Comparison of ENCODE assay signal across 8 cellular contexts in genomic region chr17:64504769-64505319, GRCh38. TPM values are rescaled to one million over a fixed set of nuclear protein-coding genes. Genes with fewer than 3 reads are reported as not detected.
DNase-seq lines count a peak whose midpoint lies in the region; ATAC-seq and TF ChIP-seq lines count a peak whose summit lies in the region.

No MANE protein-coding gene starts in this region.

- H3K4me2 ChIP-seq in HCT116 (ENCODE audit: low read length) = peak overlapping the region; percentile 87

- TF ChIP-seq RAD21 in HCT116 (IDR thresholded peaks at IDR 0.05; ENCODE audit: low read depth) = 0 out of 2 replicates have a peak, but pooled peaks have one; percentile 3

- H3K9me3 ChIP-seq in HCT116 (ENCODE audit: control insufficient read depth in 1 of 2, insufficient read depth in 1 of 2, low read depth in 1 of 2, low read length in 2 of 2) (no peaks in the 10 kb centered on the region), lower lobe of right lung (no peaks in the 10 kb centered on the region), upper lobe of right lung (no peaks in the 10 kb centered on the region)

- BruUV-seq in HCT116 (replicated peaks; lab: Mats Ljungman, UMichigan) = no TSS peak

- CTCF ChIA-PET in HCT116 (lab: Charles Lee) = interaction anchor here (1.3 to 2.3 kb wide), 3 partner anchors 8 to 85 kb away, joined by 3 to 14 read pairs (median 13); partner anchors contain the start of gene POLG2

- H4K20me1 ChIP-seq in HCT116 (ENCODE audit: insufficient read depth) = peaks cover 60% of the 10 kb centered on the region; the same call in 1 of the 2 replicates

- peak; percentile 47 for DNase-seq in A172 (ENCODE audit: low spot score)
- no peak for DNase-seq in HCT116 (ENCODE audit: low read depth, low spot score)
- DNase-seq in astrocyte of the spinal cord (ENCODE audit: low read depth, low spot score) = no peak
- DNase-seq in lower lobe of right lung = no peak
- DNase-seq in upper lobe of right lung = no peak
- DNase-seq in superior temporal gyrus (ENCODE audit: extremely low spot score) = no peak

- intact Hi-C loops in HCT116 (cut with micrococcal nuclease) = loop anchor here (5.0 kb wide), 1 partner anchor 142 kb away; no protein-coding TSS in a partner anchor
- intact Hi-C loops in lower lobe of right lung (cut with DNase I) = no loop called here
- intact Hi-C loops in upper lobe of right lung (cut with DNase I) = no loop called here

- H2AFZ ChIP-seq in HCT116 (ENCODE audit: low read depth, low read length, poor library complexity, severe bottlenecking) = no peak overlapping the region

- H3K79me2 ChIP-seq in HCT116 (ENCODE audit: insufficient read depth, low read length) = peaks cover 94% of the 10 kb centered on the region

- H3K27me3 ChIP-seq in HCT116 (ENCODE audit: insufficient read depth, low read length) (no peaks in the 10 kb centered on the region), lower lobe of right lung (ENCODE audit: low read depth) (no peaks in the 10 kb centered on the region), upper lobe of right lung (no peaks in the 10 kb centered on the region)

- no peak for TF ChIP-seq CTCF in HCT116 (IDR thresholded peaks at IDR 0.05 in 2 of 3, conservative IDR thresholded peaks at IDR 0.05 in 1 of 3; ENCODE audit: borderline replicate concordance in 1 of 3, insufficient read depth in 1 of 3, low read depth in 2 of 3, low read length in 2 of 3)
- no peak for TF ChIP-seq CTCF in astrocyte of the spinal cord (IDR thresholded peaks at IDR 0.05; ENCODE audit: low read depth, low read length)
- no peak for TF ChIP-seq CTCF in lower lobe of right lung (IDR thresholded peaks at IDR 0.05)
- TF ChIP-seq CTCF in upper lobe of right lung (IDR thresholded peaks at IDR 0.05) = no peak

- no peak for TF ChIP-seq POLR2A in HCT116 (IDR thresholded peaks at IDR 0.05; ENCODE audit: borderline replicate concordance, extremely low read depth, insufficient read depth, insufficient read length)

- RAD21 ChIA-PET in HCT116 (lab: Charles Lee; ENCODE audit: low non-redundant PET in 1 of 2, low total read pairs in 2 of 2, uncharacterized antibody in 2 of 2, unreplicated experiment in 2 of 2) = no interaction called here

- no peak for ATAC-seq in HCT116
- no peak for ATAC-seq in lower lobe of right lung
- ATAC-seq in upper lobe of right lung = no peak
- ATAC-seq in GM21390 (IDR thresholded peaks at IDR 0.05; ENCODE audit: unreplicated experiment) = no peak
- ATAC-seq in GM21825 (IDR thresholded peaks at IDR 0.05; ENCODE audit: unreplicated experiment) = no peak

- H3K27ac ChIP-seq in HCT116 (ENCODE audit: low read depth, low read length) (peak overlapping the region; percentile 90), lower lobe of right lung (peak overlapping the region; percentile 100), upper lobe of right lung (peak overlapping the region; percentile 100)

- POLR2A ChIA-PET in HCT116 (lab: Charles Lee) = interaction anchor here (0.5 to 3.1 kb wide), 19 partner anchors 9 to 359 kb away, joined by 3 to 119 read pairs (median 4); partner anchors contain the start of gene POLG2

- peaks cover 12 to 45% of the 10 kb centered on the region in 2 experiments for H3K4me1 ChIP-seq in HCT116 (ENCODE audit: control insufficient read depth in 1 of 2, insufficient read depth in 2 of 2, low read length in 2 of 2)
- H3K4me1 ChIP-seq in lower lobe of right lung = peaks cover 68% of the 10 kb centered on the region
- H3K4me1 ChIP-seq in upper lobe of right lung = peaks cover 59% of the 10 kb centered on the region

- peak overlapping the region; percentile 99 for H3K9ac ChIP-seq in HCT116 (ENCODE audit: low read length)

- in situ Hi-C loops in astrocyte of the spinal cord (cut with HindIII; ENCODE audit: low sequenced_read_pairs) = no loop called here

- H3K4me3 ChIP-seq in HCT116 (replicated peaks in 1 of 2; ENCODE audit: low read depth in 1 of 2, low read length in 2 of 2) (peak overlapping the region; percentile 93 to 95), astrocyte of the spinal cord (ENCODE audit: low read depth, low read length) (peak overlapping the region; percentile 98), lower lobe of right lung (peak overlapping the region; percentile 80), upper lobe of right lung (peak overlapping the region; percentile 81)

- H3K36me3 ChIP-seq in HCT116 (ENCODE audit: control insufficient read depth in 1 of 2, insufficient read depth in 2 of 2, low read length in 2 of 2) (peaks cover 61 to 71% of the 10 kb centered on the region in 2 experiments), lower lobe of right lung (peaks cover 65% of the 10 kb centered on the region), upper lobe of right lung (peaks cover 63% of the 10 kb centered on the region)

- no peaks in the 10 kb centered on the region for H3K9me2 ChIP-seq in HCT116 (ENCODE audit: insufficient read depth)

TF ChIP-seq in HCT116, 20 proteins besides CTCF, POLR2A, EP300 and RAD21:
- TF ChIP-seq POLR2AphosphoS5 (IDR thresholded peaks at IDR 0.05; ENCODE audit: low read depth, low read length) (peak; percentile 11; the same call in 1 of the 2 replicates), FOSL1 (IDR thresholded peaks at IDR 0.05; ENCODE audit: low read depth) (no peak), ZNF274 (IDR thresholded peaks at IDR 0.05; ENCODE audit: low read depth, low read length) (no peak), EZH2phosphoT487 (IDR thresholded peaks at IDR 0.05; ENCODE audit: borderline replicate concordance) (no peak), YY1 (IDR thresholded peaks at IDR 0.05; ENCODE audit: extremely low read depth, insufficient replicate concordance, low read depth, low read length) (no peak), ELF1 (IDR thresholded peaks at IDR 0.05; ENCODE audit: borderline replicate concordance, low read depth) (no peak), ATF3 (IDR thresholded peaks at IDR 0.05) (no peak), TCF7L2 (IDR thresholded peaks at IDR 0.05; ENCODE audit: borderline replicate concordance, extremely low read depth, insufficient read depth, insufficient read length) (no peak), REST (IDR thresholded peaks at IDR 0.05; ENCODE audit: low read depth) (no peak)

RNA-seq across cellular contexts. Expression of gene DDX5, which starts 1.2 kb away (rescaled TPM):
- 338 and 562 TPM in 2 replicates for total RNA-seq in A172 (2014; rRNA removed; shearing (Covaris generic))
- total RNA-seq in HCT116 (2021; ENCODE audit: unreplicated experiment) (798 TPM), lower lobe of right lung (964 TPM), upper lobe of right lung (881 TPM)
- 376 and 416 TPM in 2 replicates for polyA plus RNA-seq in HCT116 (2012)

RNA-seq across cellular contexts. Expression of gene CEP95, which starts 1.9 kb away (rescaled TPM):
- 15.5 and 36.7 TPM in 2 replicates for total RNA-seq in A172 (2014; rRNA removed; shearing (Covaris generic))
- total RNA-seq in HCT116 (2021; ENCODE audit: unreplicated experiment) (77.0 TPM), lower lobe of right lung (34.2 TPM), upper lobe of right lung (40.3 TPM)
- 53.0 and 62.1 TPM in 2 replicates for polyA plus RNA-seq in HCT116 (2012)

RNA-seq across cellular contexts. Expression of gene POLG2, which starts 8.0 kb away (rescaled TPM):
- total RNA-seq in A172 (2014; rRNA removed; shearing (Covaris generic)) = 7.1 and 11.0 TPM in 2 replicates
- total RNA-seq in HCT116 (2021; ENCODE audit: unreplicated experiment) = 51.5 TPM
- 14.8 and 19.2 TPM in 2 replicates for polyA plus RNA-seq in HCT116 (2012)
- 12.0 TPM for total RNA-seq in lower lobe of right lung
- total RNA-seq in upper lobe of right lung = 12.6 TPM

RNA-seq across cellular contexts. Expression of gene MILR1, which starts 55.9 kb away (rescaled TPM):
- total RNA-seq in A172 (2014; rRNA removed; shearing (Covaris generic)) = 1.4 and 6.6 TPM in 2 replicates
- total RNA-seq in HCT116 (2021; ENCODE audit: unreplicated experiment) (3.8 TPM), lower lobe of right lung (19.6 TPM), upper lobe of right lung (17.9 TPM)
- 2.5 and 4.0 TPM in 2 replicates for polyA plus RNA-seq in HCT116 (2012)
